Comparison of ENCODE assay signal across 12 cellular contexts in genomic region chrX:53085661-53086229, GRCh38. TPM values are rescaled to one million over a fixed set of nuclear protein-coding genes. Genes with fewer than 3 reads are reported as not detected.
DNase-seq lines count a peak whose midpoint lies in the region; TF ChIP-seq lines count a peak whose summit lies in the region.
"Had no signal": no experiment of that assay in that cellular context is flagged by ENCODE, and none has a peak within 500 bp of the region (broad histone marks: within the 10 kb centered on the region; RNA-seq: fewer than 3 reads in every experiment).

No MANE protein-coding gene starts in this region.

- H3K4me3 Mint-ChIP-seq in MCF 10A (ENCODE audit: unreplicated experiment), result peak overlapping the region; percentile 96
- no peak overlapping the region for H3K4me3 Mint-ChIP-seq in activated T-helper 2 cell treated with anti-CD3 and anti-CD28 coated beads, Interferon-gamma antibody, Interleukin-2, Interleukin-4, amounts not matched to agents 10 μg/mL and 5 μg/mL and 100 μg/mL, durations not matched to agents 14 hours and 24 hours and 36 hours (ENCODE audit: low read depth)
- peak overlapping the region in 2 of 5 donors; percentile 5 to 28 for H3K4me3 Mint-ChIP-seq in immature natural killer cell

- no peaks in the 10 kb centered on the region for H4K20me1 ChIP-seq in mammary epithelial cell (ENCODE audit: insufficient read depth, low read length)

- no peaks in the 10 kb centered on the region for H3K27me3 ChIP-seq in mammary epithelial cell (ENCODE audit: insufficient read depth, low read length)
- no peaks in the 10 kb centered on the region for H3K27me3 ChIP-seq in tibial artery

- BruUV-seq in MCF 10A (replicated peaks; lab: Mats Ljungman, UMichigan) (TSS peak; percentile 9), mammary epithelial cell (replicated peaks; lab: Mats Ljungman, UMichigan) (no TSS peak)

- WGBS in mammary epithelial cell (ENCODE audit: low coverage, missing lambda C conversion rate), result 64% methylated on average over 14 of the region's 17 CpGs

- H3K27ac ChIP-seq in mammary epithelial cell (ENCODE audit: insufficient read depth, low read depth, low read length) (no peak overlapping the region), tibial artery (peak overlapping the region; percentile 82 to 97)
- H3K27ac ChIP-seq: pancreas had no signal

- H2AFZ ChIP-seq in mammary epithelial cell (ENCODE audit: low read depth, low read length), result no peak overlapping the region

- POLR2A ChIA-PET in MCF 10A (lab: Yijun Ruan, JAX), result interaction anchor here (5.4 kb wide), 1 partner anchor 14 kb away, joined by 56 read pairs; no protein-coding TSS in a partner anchor

- peaks cover 18% of the 10 kb centered on the region for H3K4me1 ChIP-seq in mammary epithelial cell (ENCODE audit: insufficient read depth, low read length)
- H3K4me1 ChIP-seq in tibial artery, result peaks cover 0 to 47% (median 12%) of the 10 kb centered on the region in 4 donors
- H3K4me1 ChIP-seq: pancreas had no signal

- no peak overlapping the region for H3K27ac Mint-ChIP-seq in MCF 10A (ENCODE audit: low read depth, unreplicated experiment)
- H3K27ac Mint-ChIP-seq in activated T-helper 2 cell treated with anti-CD3 and anti-CD28 coated beads, Interferon-gamma antibody, Interleukin-2, Interleukin-4, amounts not matched to agents 10 μg/mL and 5 μg/mL and 100 μg/mL, durations not matched to agents 14 hours and 24 hours and 36 hours, result peak overlapping the region; percentile 65
- H3K27ac Mint-ChIP-seq in immature natural killer cell, result peak overlapping the region; percentile 52 to 88 (median 83)

- H3K4me1 Mint-ChIP-seq in MCF 10A (ENCODE audit: insufficient read depth, unreplicated experiment), result peaks cover 45% of the 10 kb centered on the region
- H3K4me1 Mint-ChIP-seq in activated T-helper 2 cell treated with anti-CD3 and anti-CD28 coated beads, Interferon-gamma antibody, Interleukin-2, Interleukin-4, amounts not matched to agents 10 μg/mL and 5 μg/mL and 100 μg/mL, durations not matched to agents 14 hours and 24 hours and 36 hours (ENCODE audit: low read depth), result peaks cover 42% of the 10 kb centered on the region
- peaks cover 29 to 34% of the 10 kb centered on the region in 2 donors for H3K4me1 Mint-ChIP-seq in immature natural killer cell

- no peak for DNase-seq in MCF 10A (ENCODE audit: unreplicated experiment)
- no peak for DNase-seq in mammary epithelial cell
- DNase-seq in activated T-helper 2 cell treated with anti-CD3 and anti-CD28 coated beads, Interferon-gamma antibody, Interleukin-2, Interleukin-4, amounts not matched to agents 10 μg/mL and 5 μg/mL and 100 μg/mL, durations not matched to agents 14 hours and 24 hours and 36 hours (ENCODE audit: low spot score), result no peak
- DNase-seq in immature natural killer cell, result peak; percentile 48 to 62 (median 50)
- no peak for DNase-seq in tibial artery
- no peak for DNase-seq in SIG-M5 treated with dmso at 0.1 percent for 504 hours (lab: John Stamatoyannopoulos, UW; ENCODE audit: unreplicated experiment)
- DNase-seq in SK-N-DZ (ENCODE audit: low spot score), result no peak
- DNase-seq in GDM1 (lab: John Stamatoyannopoulos, UW), result no peak
- DNase-seq: activated gamma-delta T cell, DMS153 had no signal

- intact Hi-C loops in MCF 10A (cut with micrococcal nuclease), result no loop called here
- intact Hi-C loops in mammary epithelial cell (cut with micrococcal nuclease), result no loop called here
- intact Hi-C loops in activated T-helper 2 cell treated with anti-CD3 and anti-CD28 coated beads, Interferon-gamma antibody, Interleukin-2, Interleukin-4, amounts not matched to agents 10 μg/mL and 5 μg/mL and 100 μg/mL, durations not matched to agents 14 hours and 24 hours and 36 hours (cut with micrococcal nuclease), result no loop called here
- intact Hi-C loops in tibial artery (cut with DNase I; ENCODE audit: low total_unique reads), result no loop called here

- CTCF ChIA-PET in MCF 10A (lab: Yijun Ruan, JAX), result interaction anchor here (0.6 to 0.7 kb wide), 2 partner anchors 14 to 511 kb away, joined by 3 read pairs; no protein-coding TSS in a partner anchor
- CTCF ChIA-PET in mammary epithelial cell (lab: Charles Lee; ENCODE audit: low non-redundant PET), result no interaction called here

- no peaks in the 10 kb centered on the region for H3K9me3 Mint-ChIP-seq in MCF 10A (ENCODE audit: unreplicated experiment)
- H3K9me3 Mint-ChIP-seq in activated T-helper 2 cell treated with anti-CD3 and anti-CD28 coated beads, Interferon-gamma antibody, Interleukin-2, Interleukin-4, amounts not matched to agents 10 μg/mL and 5 μg/mL and 100 μg/mL, durations not matched to agents 14 hours and 24 hours and 36 hours, result no peaks in the 10 kb centered on the region
- no peaks in the 10 kb centered on the region for H3K9me3 Mint-ChIP-seq in immature natural killer cell

- no peak overlapping the region for H3K9ac ChIP-seq in mammary epithelial cell (ENCODE audit: insufficient read depth, low read length)

- dilution Hi-C loops in mammary epithelial cell (cut with HindIII; ENCODE audit: low sequenced_read_pairs), result no loop called here

- H3K27me3 Mint-ChIP-seq in MCF 10A (ENCODE audit: insufficient read depth, unreplicated experiment) (peaks cover 80% of the 10 kb centered on the region), immature natural killer cell (ENCODE audit: low read depth in 3 of 3) (peaks cover 33 to 46% (median 38%) of the 10 kb centered on the region in 3 donors)
- no peaks in the 10 kb centered on the region for H3K27me3 Mint-ChIP-seq in activated T-helper 2 cell treated with anti-CD3 and anti-CD28 coated beads, Interferon-gamma antibody, Interleukin-2, Interleukin-4, amounts not matched to agents 10 μg/mL and 5 μg/mL and 100 μg/mL, durations not matched to agents 14 hours and 24 hours and 36 hours (ENCODE audit: low read depth)

- no peaks in the 10 kb centered on the region for H3K9me3 ChIP-seq in mammary epithelial cell (replicated peaks; ENCODE audit: insufficient read depth, low read length)
- no peaks in the 10 kb centered on the region for H3K9me3 ChIP-seq in tibial artery
- H3K9me3 ChIP-seq: pancreas had no signal

- in situ Hi-C loops in mammary epithelial cell (cut with MboI; ENCODE audit: low sequenced_read_pairs in 2 of 2), result no loop called here

- H3K36me3 Mint-ChIP-seq in MCF 10A (ENCODE audit: insufficient read depth, unreplicated experiment) (peaks cover 51% of the 10 kb centered on the region), immature natural killer cell (peaks cover 7 to 11% (median 8%) of the 10 kb centered on the region in 3 donors)
- peaks cover 53% of the 10 kb centered on the region for H3K36me3 Mint-ChIP-seq in activated T-helper 2 cell treated with anti-CD3 and anti-CD28 coated beads, Interferon-gamma antibody, Interleukin-2, Interleukin-4, amounts not matched to agents 10 μg/mL and 5 μg/mL and 100 μg/mL, durations not matched to agents 14 hours and 24 hours and 36 hours (ENCODE audit: low read depth)

- no peak overlapping the region for H3K4me2 ChIP-seq in mammary epithelial cell (ENCODE audit: insufficient read depth, low read depth, low read length)

- no peak overlapping the region for H3K4me3 ChIP-seq in mammary epithelial cell (replicated peaks in 1 of 3; ENCODE audit: insufficient read depth in 1 of 3, low read depth in 2 of 3, low read length in 3 of 3)
- H3K4me3 ChIP-seq in tibial artery, result peak overlapping the region in 1 of 2 donors; percentile 52
- H3K4me3 ChIP-seq: lung, pancreas had no signal

- H3K79me2 ChIP-seq in mammary epithelial cell (ENCODE audit: insufficient read depth, low read length), result peaks cover 8% of the 10 kb centered on the region

- TF ChIP-seq CTCF in MCF 10A (IDR thresholded peaks at IDR 0.05; ENCODE audit: unreplicated experiment), result no peak
- no peak for TF ChIP-seq CTCF in mammary epithelial cell (conservative IDR thresholded peaks at IDR 0.05 in 1 of 2, IDR thresholded peaks at IDR 0.05 in 1 of 2; ENCODE audit: extremely low read depth in 1 of 2, insufficient read depth in 1 of 2, low read depth in 1 of 2, low read length in 2 of 2)
- TF ChIP-seq CTCF in tibial artery (IDR thresholded peaks at IDR 0.05), result no peak

- peaks cover 2% of the 10 kb centered on the region for H3K36me3 ChIP-seq in mammary epithelial cell (ENCODE audit: insufficient read depth, low read length)
- H3K36me3 ChIP-seq in tibial artery, result peaks cover 8 to 21% (median 9%) of the 10 kb centered on the region in 3 donors
- H3K36me3 ChIP-seq: pancreas had no signal

RNA-seq across cellular contexts. Expression of gene TSPYL2, which starts 3.6 kb away (rescaled TPM):
- total RNA-seq in MCF 10A (2022), result 39.3 and 41.6 TPM in 2 replicates
- total RNA-seq in mammary epithelial cell, result 10 to 100 TPM; 13.2 to 19.5 TPM
- polyA plus RNA-seq in mammary epithelial cell, result 8.1 TPM
- polyA minus RNA-seq in mammary epithelial cell, result 3.2 TPM
- total RNA-seq in activated T-helper 2 cell treated with anti-CD3 and anti-CD28 coated beads, Interferon-gamma antibody, Interleukin-2, Interleukin-4, amounts not matched to agents 10 μg/mL and 5 μg/mL and 100 μg/mL, durations not matched to agents 14 hours and 24 hours and 36 hours, result 36.0 and 41.2 TPM in 2 replicates
- 10 to 100 TPM in 1 of 3 donors, 1 to 10 TPM in 2; 3.0 to 10.8 (median 8.4) TPM for polyA plus RNA-seq in immature natural killer cell
- 19.2 and 19.4 TPM in 2 replicates for polyA plus RNA-seq in SK-N-DZ (2014; cell fraction: cytosol; rRNA removed)
- 75.4 and 87.7 TPM in 2 replicates for polyA plus RNA-seq in SK-N-DZ (2014; cell fraction: nucleus; rRNA removed)

RNA-seq across cellular contexts. Expression of gene KANTR, which starts 8.2 kb away (rescaled TPM):
- 3.4 and 6.3 TPM in 2 replicates for total RNA-seq in MCF 10A (2022)
- total RNA-seq in mammary epithelial cell, result 1 to 10 TPM; 5.1 to 8.0 TPM
- 1.6 TPM for polyA plus RNA-seq in mammary epithelial cell
- 9.5 TPM for polyA minus RNA-seq in mammary epithelial cell
- total RNA-seq in activated T-helper 2 cell treated with anti-CD3 and anti-CD28 coated beads, Interferon-gamma antibody, Interleukin-2, Interleukin-4, amounts not matched to agents 10 μg/mL and 5 μg/mL and 100 μg/mL, durations not matched to agents 14 hours and 24 hours and 36 hours, result 9.7 and 11.2 TPM in 2 replicates
- polyA plus RNA-seq in immature natural killer cell, result 1 to 10 TPM in 1 of 3 donors, under 1 TPM in 1, not detected in 1; 0.56 to 2.3 TPM
- 11.7 and 14.5 TPM in 2 replicates for polyA plus RNA-seq in SK-N-DZ (2014; cell fraction: cytosol; rRNA removed)
- 33.8 and 48.4 TPM in 2 replicates for polyA plus RNA-seq in SK-N-DZ (2014; cell fraction: nucleus; rRNA removed)

RNA-seq across cellular contexts. Expression of gene GPR173, which starts 37.2 kb away (rescaled TPM):
- 1.3 TPM in 2 replicates for total RNA-seq in MCF 10A (2022)
- total RNA-seq in mammary epithelial cell, result 1 to 10 TPM in 1 of 2 donors, under 1 TPM in 1; 0.56 to 1.7 TPM
- 0.23 TPM for polyA plus RNA-seq in mammary epithelial cell
- 0.10 TPM for polyA minus RNA-seq in mammary epithelial cell
- total RNA-seq in activated T-helper 2 cell treated with anti-CD3 and anti-CD28 coated beads, Interferon-gamma antibody, Interleukin-2, Interleukin-4, amounts not matched to agents 10 μg/mL and 5 μg/mL and 100 μg/mL, durations not matched to agents 14 hours and 24 hours and 36 hours, result not detected in 2 replicates
- polyA plus RNA-seq in immature natural killer cell, result not detected
- polyA plus RNA-seq in SK-N-DZ (2014; cell fraction: cytosol; rRNA removed), result 18.7 and 20.1 TPM in 2 replicates
- 26.0 and 54.7 TPM in 2 replicates for polyA plus RNA-seq in SK-N-DZ (2014; cell fraction: nucleus; rRNA removed)

Comparison
In these comparisons a context has a peak if more than half of its experiments do, and no peak if none do; other contexts are left out.
1. DNase-seq: peak in immature natural killer cell (3 of 3); none in MCF 10A (single experiment), mammary epithelial cell (single experiment), activated T-helper 2 cell treated with anti-CD3 and anti-CD28 coated beads, Interferon-gamma antibody, Interleukin-2, Interleukin-4, amounts not matched to agents 10 μg/mL and 5 μg/mL and 100 μg/mL, durations not matched to agents 14 hours and 24 hours and 36 hours (single experiment), tibial artery (0 of 2), SIG-M5 treated with dmso at 0.1 percent for 504 hours (single experiment), SK-N-DZ (single experiment) and GDM1 (single experiment).